In the genomic region with DNA sequence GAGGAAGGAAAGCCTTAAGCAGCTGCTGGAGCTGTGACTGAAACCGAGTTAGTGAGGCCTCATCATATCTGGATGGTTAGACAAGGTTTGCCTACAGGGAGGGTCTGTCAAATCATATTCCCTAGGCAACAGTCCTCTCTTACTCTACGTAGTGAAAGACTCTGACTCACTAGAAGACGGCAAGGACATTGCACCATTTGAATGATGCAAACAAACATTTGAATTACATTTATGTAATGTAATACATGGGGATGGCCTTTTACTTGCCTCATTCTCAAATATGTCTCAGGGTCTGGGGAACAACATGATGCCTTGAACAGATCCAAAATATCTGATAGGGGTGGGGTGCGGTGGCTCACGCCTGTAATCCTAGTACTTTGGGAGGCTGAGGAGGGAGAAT, we compare ENCODE assay signal across 19 cellular contexts. TPM values are rescaled to one million over a fixed set of nuclear protein-coding genes. Genes with fewer than 3 reads are reported as not detected.
DNase-seq lines count a peak whose midpoint lies in the region; ATAC-seq and TF ChIP-seq lines count a peak whose summit lies in the region.
"Had no signal": no experiment of that assay in that cellular context is flagged by ENCODE, and none has a peak within 500 bp of the region (broad histone marks: within the 10 kb centered on the region; RNA-seq: fewer than 3 reads in every experiment).

No MANE protein-coding gene starts in this region.

- H3K79me2 ChIP-seq in HCT116 (ENCODE audit: insufficient read depth, low read length), result no peaks in the 10 kb centered on the region

- H3K4me1 ChIP-seq in HCT116 (ENCODE audit: control insufficient read depth in 1 of 2, insufficient read depth in 2 of 2, low read length in 2 of 2) (peaks cover 2 to 13% of the 10 kb centered on the region in 2 experiments; a peak in 3 of 4 replicates), gastrocnemius medialis (peaks cover 16 to 19% of the 10 kb centered on the region in 2 donors)
- H3K4me1 ChIP-seq: Peyer's patch had no signal

- POLR2A ChIA-PET in HCT116 (lab: Charles Lee), result no interaction called here

- H3K9ac ChIP-seq in HCT116 (ENCODE audit: low read length), result no peak overlapping the region

- H3K27me3 ChIP-seq in HCT116 (ENCODE audit: insufficient read depth, low read length) (no peaks in the 10 kb centered on the region), gastrocnemius medialis (no peaks in the 10 kb centered on the region)
- H3K27me3 ChIP-seq: neutrophil, Peyer's patch had no signal

- DNase-seq in HCT116 (ENCODE audit: low read depth, low spot score) (no peak), SW480 (ENCODE audit: low spot score) (peak; percentile 9), fibroblast of mammary gland (ENCODE audit: low read depth) (peak; percentile 93), gastrocnemius medialis (no peak), NCI-H1436 (lab: John Stamatoyannopoulos, UW) (no peak), SW 1271 (lab: John Stamatoyannopoulos, UW) (no peak)
- no peak for DNase-seq in activated effector memory CD4-positive, alpha-beta T cell treated with Interleukin-2 at 50 U/mL for 16 hours
- DNase-seq: activated CD4-positive, alpha-beta memory T cell treated with anti-CD3 and anti-CD28 coated beads, Interleukin-2, amount 10 ng/mL, durations not matched to agents 7 days and 5 days; activated T-cell treated with anti-CD3 and anti-CD28 coated beads, Interleukin-2, amount 50 U/mL, for 72 hours; hypothalamus; kidney glomerular epithelial cell; midbrain; NCI-H2081 treated with DMSO at 0.1 percent for 48 hours; NCI-H748 treated with DMSO at 0.1 percent for 48 hours; Peyer's patch; stimulated activated CD4-positive, alpha-beta T cell treated with anti-CD3 and anti-CD28 coated beads, Interleukin-4, amount 100 ng/mL, for 4 hours had no signal

- TF ChIP-seq POLR2A in HCT116 (IDR thresholded peaks at IDR 0.05; ENCODE audit: borderline replicate concordance, extremely low read depth, insufficient read depth, insufficient read length), result no peak
- TF ChIP-seq POLR2A in gastrocnemius medialis (IDR thresholded peaks at IDR 0.05), result no peak

- no peak overlapping the region for H3K4me2 ChIP-seq in HCT116 (ENCODE audit: low read length)

- in situ Hi-C loops in gastrocnemius medialis (cut with MboI; ENCODE audit: low sequenced_read_pairs in 4 of 4), result loop anchor here (5.0 to 25.0 kb wide), 4 partner anchors 255 to 578 kb away; no protein-coding TSS in a partner anchor

- no peak for TF ChIP-seq RAD21 in HCT116 (IDR thresholded peaks at IDR 0.05; ENCODE audit: low read depth)

- intact Hi-C loops in HCT116 (cut with micrococcal nuclease) (loop anchor here (5.0 kb wide), 1 partner anchor 80 kb away; no protein-coding TSS in a partner anchor), gastrocnemius medialis (cut with DNase I; ENCODE audit: low total_unique reads) (loop anchor here (5.0 kb wide), 2 partner anchors 65 to 80 kb away; partner anchors contain the start of gene EPS8)

- H2AFZ ChIP-seq in HCT116 (ENCODE audit: low read depth, low read length, poor library complexity, severe bottlenecking), result no peak overlapping the region

- H3K27ac ChIP-seq in HCT116 (ENCODE audit: low read depth, low read length), result no peak overlapping the region
- peak overlapping the region in 3 of 4 donors; percentile 3 to 40 (median 19) for H3K27ac ChIP-seq in gastrocnemius medialis
- H3K27ac ChIP-seq: C4-2B, neutrophil, Peyer's patch, thoracic aorta had no signal

- H4K20me1 ChIP-seq in HCT116 (ENCODE audit: insufficient read depth), result no peaks in the 10 kb centered on the region

- H3K36me3 ChIP-seq in HCT116 (ENCODE audit: control insufficient read depth in 1 of 2, insufficient read depth in 2 of 2, low read length in 2 of 2) (no peaks in the 10 kb centered on the region), gastrocnemius medialis (no peaks in the 10 kb centered on the region)
- H3K36me3 ChIP-seq: neutrophil, Peyer's patch, thoracic aorta had no signal

- no peak overlapping the region for H3K4me3 ChIP-seq in HCT116 (replicated peaks in 1 of 2; ENCODE audit: low read depth in 1 of 2, low read length in 2 of 2)
- H3K4me3 ChIP-seq in fibroblast of mammary gland (ENCODE audit: control insufficient read depth, low read depth, low read length), result no peak overlapping the region
- no peak overlapping the region for H3K4me3 ChIP-seq in gastrocnemius medialis
- H3K4me3 ChIP-seq: Peyer's patch, thoracic aorta had no signal

- H3K9me3 ChIP-seq in HCT116 (ENCODE audit: control insufficient read depth in 1 of 2, insufficient read depth in 1 of 2, low read depth in 1 of 2, low read length in 2 of 2) (no peaks in the 10 kb centered on the region), gastrocnemius medialis (no peaks in the 10 kb centered on the region)
- H3K9me3 ChIP-seq: neutrophil, Peyer's patch, thoracic aorta had no signal

- RAD21 ChIA-PET in HCT116 (lab: Charles Lee; ENCODE audit: low non-redundant PET in 1 of 2, low total read pairs in 2 of 2, uncharacterized antibody in 2 of 2, unreplicated experiment in 2 of 2), result no interaction called here

- BruUV-seq in HCT116 (replicated peaks; lab: Mats Ljungman, UMichigan), result no TSS peak

- no peak for TF ChIP-seq CTCF in HCT116 (IDR thresholded peaks at IDR 0.05 in 2 of 3, conservative IDR thresholded peaks at IDR 0.05 in 1 of 3; ENCODE audit: borderline replicate concordance in 1 of 3, insufficient read depth in 1 of 3, low read depth in 2 of 3, low read length in 2 of 3)
- TF ChIP-seq CTCF in fibroblast of mammary gland (conservative IDR thresholded peaks at IDR 0.05; ENCODE audit: control insufficient read depth, insufficient read depth, low read depth, low read length), result no peak
- TF ChIP-seq CTCF in gastrocnemius medialis (IDR thresholded peaks at IDR 0.05 in 4 of 5, conservative IDR thresholded peaks at IDR 0.05 in 1 of 5), result no peak

- no peaks in the 10 kb centered on the region for H3K9me2 ChIP-seq in HCT116 (ENCODE audit: insufficient read depth)

- CTCF ChIA-PET in HCT116 (lab: Charles Lee), result no interaction called here

- ATAC-seq in HCT116, result no peak
- peak; percentile 59 to 77 for ATAC-seq in gastrocnemius medialis
- ATAC-seq: activated T-cell treated with anti-CD3 and anti-CD28 coated beads, Interleukin-2, amount 50 U/mL, for 72 hours had no signal

TF ChIP-seq in HCT116, 20 proteins besides CTCF, POLR2A, EP300 and RAD21:
- peak; percentile 38; the same call in 1 of the 2 replicates for TF ChIP-seq CEBPB (IDR thresholded peaks at IDR 0.05; ENCODE audit: low read depth)
- TF ChIP-seq ELF1 (IDR thresholded peaks at IDR 0.05; ENCODE audit: borderline replicate concordance, low read depth), result no peak
TF ChIP-seq in HCT116: peak in this region for 1.

RNA-seq across cellular contexts. Expression of gene STRAP, which starts 29.8 kb away (rescaled TPM):
- 156 TPM for total RNA-seq in HCT116 (2021; ENCODE audit: unreplicated experiment)
- polyA plus RNA-seq in HCT116 (2012), result 80.4 and 81.4 TPM in 2 replicates
- 100 to 1,000 TPM in 3 of 4 donors, 10 to 100 TPM in 1; 77.7 to 106 (median 102) TPM for total RNA-seq in gastrocnemius medialis

RNA-seq across cellular contexts. Expression of gene DERA, which starts 58.7 kb away (rescaled TPM):
- 32.6 TPM for total RNA-seq in HCT116 (2021; ENCODE audit: unreplicated experiment)
- 16.3 and 24.5 TPM in 2 replicates for polyA plus RNA-seq in HCT116 (2012)
- total RNA-seq in gastrocnemius medialis, result 10 to 100 TPM; 29.2 to 50.1 (median 34.3) TPM

Comparison
In these comparisons a context has a peak if more than half of its experiments do, and no peak if none do; other contexts are left out.
1. DNase-seq: peak in SW480 (single experiment) and fibroblast of mammary gland (single experiment); none in HCT116 (single experiment), gastrocnemius medialis (0 of 2), NCI-H1436 (single experiment), activated effector memory CD4-positive, alpha-beta T cell treated with Interleukin-2 at 50 U/mL for 16 hours (single experiment) and SW 1271 (0 of 2).